18 cellular contexts compared by ENCODE assay signal in the genomic region with DNA sequence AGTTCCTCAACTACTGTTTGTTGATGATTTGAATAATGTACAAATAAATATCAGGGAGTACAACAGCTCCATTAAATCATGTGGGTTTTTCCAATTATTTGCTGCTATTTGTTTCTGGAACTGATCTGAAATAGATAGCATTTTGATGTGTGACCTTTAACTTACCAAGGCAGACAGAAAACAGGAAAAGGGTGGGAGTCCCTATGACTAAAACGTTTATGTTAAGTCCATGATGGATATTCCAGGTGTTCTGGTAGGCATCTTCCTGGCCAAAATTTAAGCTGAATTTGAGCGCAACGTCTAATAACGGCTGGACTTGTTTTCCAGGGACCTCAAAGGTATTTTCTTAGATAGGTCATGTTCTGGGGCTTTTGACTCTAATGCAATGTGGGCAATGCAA.
"Had no signal": no experiment of that assay in that cellular context is flagged by ENCODE, and none has a peak within 500 bp of the region (broad histone marks: within the 10 kb centered on the region; RNA-seq: fewer than 3 reads in every experiment).

No MANE protein-coding gene starts in this region.

- H3K9me3 Mint-ChIP-seq: activated naive CD8-positive, alpha-beta T cell treated with anti-CD3 and anti-CD28 coated beads, Interleukin-2, amount 10 ng/mL, durations not matched to agents 7 days and 5 days; neural progenitor cell had no signal

- H3K4me1 Mint-ChIP-seq: neural progenitor cell had no signal

- H3K4me3 ChIP-seq: breast epithelium, dorsolateral prefrontal cortex, esophagus muscularis mucosa, neural progenitor cell, pancreas, tibial nerve had no signal

- H3K36me3 ChIP-seq: breast epithelium, neural progenitor cell, pancreas had no signal

- H3K36me3 Mint-ChIP-seq: neural progenitor cell had no signal

- H3K4me3 Mint-ChIP-seq: activated naive CD8-positive, alpha-beta T cell treated with anti-CD3 and anti-CD28 coated beads, Interleukin-2, amount 10 ng/mL, durations not matched to agents 7 days and 5 days; neural progenitor cell had no signal

- H3K27ac Mint-ChIP-seq: activated naive CD8-positive, alpha-beta T cell treated with anti-CD3 and anti-CD28 coated beads, Interleukin-2, amount 10 ng/mL, durations not matched to agents 7 days and 5 days; neural progenitor cell had no signal

- H3K27ac ChIP-seq: breast epithelium, dorsolateral prefrontal cortex, esophagus muscularis mucosa, neural progenitor cell, pancreas, tibial nerve had no signal

- ATAC-seq: left lobe of liver, pancreas, SK-N-SH treated with all-trans-retinoic acid at 6 μM for 48 hours had no signal

- H3K27me3 ChIP-seq: breast epithelium, dorsolateral prefrontal cortex, esophagus muscularis mucosa, neural progenitor cell, pancreas, tibial nerve had no signal

- H3K9me3 ChIP-seq: esophagus muscularis mucosa, pancreas, tibial nerve had no signal

- DNase-seq: activated CD4-positive, CD25-positive, alpha-beta regulatory T cell; activated CD8-positive, alpha-beta memory T cell treated with anti-CD3 and anti-CD28 coated beads, Interleukin-2, amount 50 U/mL, for 48 hours; activated effector memory CD4-positive, alpha-beta T cell treated with Interleukin-2 at 50 U/mL for 16 hours; activated naive CD8-positive, alpha-beta T cell treated with anti-CD3 and anti-CD28 coated beads, Interleukin-2, amount 10 ng/mL, durations not matched to agents 7 days and 5 days; aorta; dorsolateral prefrontal cortex; mesenchymal stem cell; pancreas; SHP77; stimulated activated CD4-positive, alpha-beta T cell treated with anti-CD3 and anti-CD28 coated beads, Interleukin-4, amount 100 ng/mL, for 1 hour; stimulated activated CD8-positive, alpha-beta memory T cell treated with anti-CD3 and anti-CD28 coated beads, Interleukin-4, amount 100 ng/mL, for 48 hours; T-helper 2 cell had no signal

- H3K27me3 Mint-ChIP-seq: activated naive CD8-positive, alpha-beta T cell treated with anti-CD3 and anti-CD28 coated beads, Interleukin-2, amount 10 ng/mL, durations not matched to agents 7 days and 5 days had no signal

- H3K4me1 ChIP-seq: breast epithelium had no signal
